In the genomic region with DNA sequence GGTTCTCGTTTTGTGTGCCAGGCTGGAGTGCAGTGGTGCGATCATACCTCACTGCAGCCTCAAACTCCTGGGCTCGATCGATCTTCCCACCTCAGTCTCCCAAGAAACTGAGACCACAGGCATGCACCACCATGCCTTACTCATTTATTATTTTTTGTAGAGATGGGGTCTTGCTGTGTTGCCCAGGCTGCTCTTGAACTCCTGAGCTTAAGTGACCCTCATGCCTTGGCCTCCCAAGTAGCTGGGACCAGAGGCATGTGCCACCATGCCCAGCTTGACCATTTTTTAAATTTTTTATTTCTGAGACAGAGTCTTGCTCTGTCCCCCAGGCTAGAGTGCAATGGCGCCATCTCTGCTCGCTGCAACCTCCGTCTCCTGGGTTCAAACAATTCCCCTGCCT, we compare ENCODE assay signal across 18 cellular contexts. TPM values are rescaled to one million over a fixed set of nuclear protein-coding genes. Genes with fewer than 3 reads are reported as not detected.
DNase-seq lines count a peak whose midpoint lies in the region; ATAC-seq, FAIRE-seq and TF ChIP-seq lines count a peak whose summit lies in the region.
"Had no signal": no experiment of that assay in that cellular context is flagged by ENCODE, and none has a peak within 500 bp of the region (broad histone marks: within the 10 kb centered on the region; RNA-seq: fewer than 3 reads in every experiment).

No MANE protein-coding gene starts in this region.

- H3K9me1 ChIP-seq in K562 (ENCODE audit: control insufficient read depth, insufficient read depth, low read length): no peaks in the 10 kb centered on the region

- H3K27ac Mint-ChIP-seq in neural progenitor cell: no peak overlapping the region
- no peak overlapping the region for H3K27ac Mint-ChIP-seq in natural killer cell
- H3K27ac Mint-ChIP-seq: CD8-positive, alpha-beta T cell; GM23338; H9 had no signal

- H3K4me1 ChIP-seq in K562 (replicated peaks in 1 of 2; ENCODE audit: control insufficient read depth in 2 of 2, insufficient read depth in 2 of 2, low read length in 2 of 2) (no peaks in the 10 kb centered on the region; a peak in 2 of 5 replicates), hepatocyte (ENCODE audit: insufficient read depth) (peaks cover 11% of the 10 kb centered on the region), neural progenitor cell (no peaks in the 10 kb centered on the region)

- WGBS in K562 (ENCODE audit: insufficient coverage, low coverage, missing lambda C conversion rate): 90% methylated on average over 7 of the region's 7 CpGs
- 95% methylated on average over 7 of the region's 7 CpGs for WGBS in hepatocyte (ENCODE audit: low lambda C conversion rate, missing lambda C conversion rate)

- TF ChIP-seq CTCF in K562 (IDR thresholded peaks at IDR 0.05 in 2 of 3, conservative IDR thresholded peaks at IDR 0.05 in 1 of 3; ENCODE audit: insufficient read depth in 2 of 3, low read depth in 1 of 3, low read length in 3 of 3) (no peak), hepatocyte (IDR thresholded peaks at IDR 0.05; ENCODE audit: poor library complexity) (no peak), neural progenitor cell (IDR thresholded peaks at IDR 0.05) (no peak), natural killer cell (IDR thresholded peaks at IDR 0.05) (no peak)

- H3K36me3 Mint-ChIP-seq in neural progenitor cell (no peaks in the 10 kb centered on the region), natural killer cell (no peaks in the 10 kb centered on the region)
- H3K36me3 Mint-ChIP-seq: CD4-positive, CD25-positive, alpha-beta regulatory T cell; CD8-positive, alpha-beta T cell had no signal

- no TSS peak for BruUV-seq in K562 (replicated peaks; lab: Mats Ljungman, UMichigan)

- intact Hi-C loops in K562 (cut with micrococcal nuclease) (no loop called here), natural killer cell (cut with micrococcal nuclease) (no loop called here)

- no peaks in the 10 kb centered on the region for H3K27me3 ChIP-seq in K562 (ENCODE audit: control insufficient read depth in 2 of 2, insufficient read depth in 2 of 2, low read length in 2 of 2)
- H3K27me3 ChIP-seq in hepatocyte: no peaks in the 10 kb centered on the region
- no peaks in the 10 kb centered on the region for H3K27me3 ChIP-seq in neural progenitor cell

- POLR2A ChIA-PET in K562 (lab: Yijun Ruan, JAX): no interaction called here

- H3K9me3 Mint-ChIP-seq in neural progenitor cell (no peaks in the 10 kb centered on the region), natural killer cell (no peaks in the 10 kb centered on the region)
- H3K9me3 Mint-ChIP-seq: CD4-positive, CD25-positive, alpha-beta regulatory T cell; CD8-positive, alpha-beta T cell had no signal

- H3K27me3 Mint-ChIP-seq in neural progenitor cell (ENCODE audit: insufficient read depth, low read depth): peaks cover 1% of the 10 kb centered on the region
- no peaks in the 10 kb centered on the region for H3K27me3 Mint-ChIP-seq in natural killer cell (ENCODE audit: low read depth in 2 of 2)
- H3K27me3 Mint-ChIP-seq: CD4-positive, CD25-positive, alpha-beta regulatory T cell had no signal

- ATAC-seq in K562 (no peak), natural killer cell (no peak), HG03439 (IDR thresholded peaks at IDR 0.05; ENCODE audit: unreplicated experiment) (no peak)
- ATAC-seq: CD8-positive, alpha-beta T cell; GM23338; HCT116 had no signal

- CTCF ChIA-PET in K562 (lab: Yijun Ruan, JAX; ENCODE audit: low intra/inter-chr PET ratio): interaction anchor here (0.7 kb wide), 1 partner anchor 88 kb away, joined by 3 read pairs; no protein-coding TSS in a partner anchor

- H3K4me3 ChIP-seq in K562 (no peak overlapping the region), hepatocyte (no peak overlapping the region), neural progenitor cell (no peak overlapping the region)
- H3K4me3 ChIP-seq: GM23338 had no signal

- in situ Hi-C loops in K562 (cut with MboI): no loop called here

- H3K9me3 ChIP-seq in K562 (replicated peaks; ENCODE audit: control insufficient read depth, insufficient read depth, low read depth, low read length) (no peaks in the 10 kb centered on the region), hepatocyte (ENCODE audit: low read depth) (no peaks in the 10 kb centered on the region), neural progenitor cell (ENCODE audit: low read depth) (no peaks in the 10 kb centered on the region)
- H3K9me3 ChIP-seq: Caco-2 had no signal

- no peaks in the 10 kb centered on the region for H3F3A ChIP-seq in neural progenitor cell (ENCODE audit: low read depth)

- no peak for FAIRE-seq in K562 (lab: Jason Lieb, UNC)
- FAIRE-seq: G401.6, GM12892 had no signal

- H3K79me2 ChIP-seq in K562 (ENCODE audit: control insufficient read depth, insufficient read depth, low read length) (no peaks in the 10 kb centered on the region), hepatocyte (no peaks in the 10 kb centered on the region), neural progenitor cell (ENCODE audit: low read depth) (no peaks in the 10 kb centered on the region)

- H3K36me3 ChIP-seq in K562 (ENCODE audit: control insufficient read depth, insufficient read depth, low read length): no peaks in the 10 kb centered on the region
- no peaks in the 10 kb centered on the region for H3K36me3 ChIP-seq in hepatocyte (replicated peaks; ENCODE audit: insufficient read depth, low read depth)
- no peaks in the 10 kb centered on the region for H3K36me3 ChIP-seq in neural progenitor cell

- H3K4me2 ChIP-seq in K562 (ENCODE audit: insufficient read depth, low read length) (no peak overlapping the region), hepatocyte (no peak overlapping the region), neural progenitor cell (no peak overlapping the region)
- H3K4me2 ChIP-seq: GM23338 had no signal

- H3K9me2 ChIP-seq in hepatocyte (replicated peaks; ENCODE audit: insufficient read depth): no peaks in the 10 kb centered on the region

- H2AFZ ChIP-seq in K562 (ENCODE audit: low read depth, low read length) (no peak overlapping the region), hepatocyte (no peak overlapping the region), neural progenitor cell (replicated peaks) (no peak overlapping the region)
- H2AFZ ChIP-seq: GM23338 had no signal

- TF ChIP-seq POLR2A in K562 (conservative IDR thresholded peaks at IDR 0.05): no peak

- DNase-seq in K562 (ENCODE audit: extremely low read depth in 1 of 4, low spot score in 3 of 4) (no peak), hepatocyte (ENCODE audit: low spot score) (no peak), neural progenitor cell (ENCODE audit: low spot score) (no peak), natural killer cell (no peak), ureter (ENCODE audit: low spot score) (no peak)
- DNase-seq: Caco-2; CD4-positive, CD25-positive, alpha-beta regulatory T cell; CD8-positive, alpha-beta T cell; DMS153; DND-41; H9 had no signal

- H3K27ac ChIP-seq in K562 (ENCODE audit: extremely low read depth, low read depth, low read length): no peak overlapping the region
- H3K27ac ChIP-seq in hepatocyte: peak overlapping the region; percentile 83
- no peak overlapping the region for H3K27ac ChIP-seq in neural progenitor cell
- H3K27ac ChIP-seq: C4-2B had no signal

- H3K9ac ChIP-seq in K562 (ENCODE audit: insufficient read depth in 1 of 2, low read depth in 2 of 2, low read length in 2 of 2) (no peak overlapping the region), neural progenitor cell (no peak overlapping the region)

- H4K20me1 ChIP-seq in K562 (replicated peaks; ENCODE audit: control insufficient read depth, insufficient read depth, low read length): no peaks in the 10 kb centered on the region
- no peaks in the 10 kb centered on the region for H4K20me1 ChIP-seq in hepatocyte (ENCODE audit: insufficient read depth, poor library complexity, severe bottlenecking)
- H4K20me1 ChIP-seq in neural progenitor cell (ENCODE audit: low read depth): no peaks in the 10 kb centered on the region

- no peaks in the 10 kb centered on the region for H3K4me1 Mint-ChIP-seq in neural progenitor cell
- no peaks in the 10 kb centered on the region for H3K4me1 Mint-ChIP-seq in natural killer cell
- H3K4me1 Mint-ChIP-seq: CD4-positive, CD25-positive, alpha-beta regulatory T cell; GM23338; H9 had no signal

- TF ChIP-seq EP300 in K562 (IDR thresholded peaks at IDR 0.05; ENCODE audit: low read length): no peak

- TF ChIP-seq RAD21 in K562 (CRISPR knock-in tag; conservative IDR thresholded peaks at IDR 0.05 in 1 of 2, IDR thresholded peaks at IDR 0.05 in 1 of 2): no peak

- H3K4me3 Mint-ChIP-seq in neural progenitor cell (peak overlapping the region; percentile 67), natural killer cell (no peak overlapping the region)
- H3K4me3 Mint-ChIP-seq: CD4-positive, CD25-positive, alpha-beta regulatory T cell; CD8-positive, alpha-beta T cell; GM23338; H9 had no signal

RNA-seq across cellular contexts. Expression of gene GNA11, which starts 10.2 kb away (rescaled TPM):
- 18.8 and 42.3 TPM in 2 replicates for total RNA-seq in K562 (2011; cell fraction: chromatin; rRNA removed; ENCODE audit: low replicate concordance)
- total RNA-seq in K562 (2011; cell fraction: nucleolus; rRNA removed): 20.7 and 22.8 TPM in 2 replicates
- 12.6 and 17.6 TPM in 2 replicates for total RNA-seq in K562 (2011; cell fraction: nucleoplasm; rRNA removed)
- total RNA-seq in K562 (2014; rRNA removed) (14.5 and 19.3 TPM in 2 replicates), K562 (2014; rRNA removed; fragmentation: Illumina TruSeq; extraction: Trizol) (7.0 and 12.7 TPM in 2 replicates), K562 (2015; rRNA removed; fragmentation: Illumina TruSeq; extraction: Trizol) (13.4 and 16.5 TPM in 2 replicates), K562 (2021) (24.3 and 24.8 TPM in 2 replicates), hepatocyte (53.8 and 60.2 TPM in 2 replicates), neural progenitor cell (ENCODE audit: low replicate concordance) (12.4 and 19.5 TPM in 2 replicates), natural killer cell (under 1 TPM; 0.24 to 0.60 (median 0.29) TPM), ureter (68.5 TPM)
- polyA plus RNA-seq in K562 (2011; rRNA removed) (3.6 and 9.7 TPM in 2 replicates), K562 (2014; fragmentation: Illumina TruSeq; extraction: Trizol) (23.5 and 24.5 TPM in 2 replicates), K562 (2014; fragmentation: Nextera tagmentation; extraction: Ambion mirVana) (under 1 TPM; 0.18 to 0.21 TPM), K562 (2014; rRNA removed) (16.6 and 18.2 TPM in 2 replicates), hepatocyte (100 and 115 TPM in 2 replicates)
- 11.1 and 14.7 TPM in 2 replicates for polyA plus RNA-seq in K562 (2011; cell fraction: cytosol; rRNA removed)
- polyA plus RNA-seq in K562 (2011; cell fraction: nucleus; rRNA removed): 18.1 and 22.6 TPM in 2 replicates
- polyA plus RNA-seq in K562 (2012): 22.6 and 23.5 TPM in 2 replicates
- polyA minus RNA-seq in K562 (2011; rRNA and poly(A)+ RNA removed): 1.6 and 10.8 TPM in 2 replicates
- 10.8 and 11.5 TPM in 2 replicates for polyA minus RNA-seq in K562 (2011; cell fraction: cytosol; rRNA and poly(A)+ RNA removed)
- 4.6 and 5.7 TPM in 2 replicates for polyA minus RNA-seq in K562 (2011; cell fraction: nucleus; rRNA and poly(A)+ RNA removed)

RNA-seq across cellular contexts. Expression of gene TLE5, which starts 21.7 kb away (rescaled TPM):
- total RNA-seq in K562 (2011; cell fraction: chromatin; rRNA removed; ENCODE audit: low replicate concordance): 147 and 335 TPM in 2 replicates
- 259 and 282 TPM in 2 replicates for total RNA-seq in K562 (2011; cell fraction: nucleolus; rRNA removed)
- total RNA-seq in K562 (2011; cell fraction: nucleoplasm; rRNA removed): 209 and 242 TPM in 2 replicates
- 264 and 355 TPM in 2 replicates for total RNA-seq in K562 (2014; rRNA removed)
- 75.8 and 89.1 TPM in 2 replicates for total RNA-seq in K562 (2014; rRNA removed; fragmentation: Illumina TruSeq; extraction: Trizol)
- total RNA-seq in K562 (2015; rRNA removed; fragmentation: Illumina TruSeq; extraction: Trizol): 172 and 178 TPM in 2 replicates
- 347 and 360 TPM in 2 replicates for total RNA-seq in K562 (2021)
- polyA plus RNA-seq in K562 (2011; rRNA removed): 280 and 366 TPM in 2 replicates
- 357 and 770 TPM in 2 replicates for polyA plus RNA-seq in K562 (2011; cell fraction: cytosol; rRNA removed)
- 343 and 561 TPM in 2 replicates for polyA plus RNA-seq in K562 (2011; cell fraction: nucleus; rRNA removed)
- 396 and 430 TPM in 2 replicates for polyA plus RNA-seq in K562 (2012)
- polyA plus RNA-seq in K562 (2014; fragmentation: Illumina TruSeq; extraction: Trizol): 235 and 381 TPM in 2 replicates
- 1 to 10 TPM; 2.0 to 6.2 TPM for polyA plus RNA-seq in K562 (2014; fragmentation: Nextera tagmentation; extraction: Ambion mirVana)
- 316 and 334 TPM in 2 replicates for polyA plus RNA-seq in K562 (2014; rRNA removed)
- polyA minus RNA-seq in K562 (2011; rRNA and poly(A)+ RNA removed): 222 and 305 TPM in 2 replicates
- 290 and 401 TPM in 2 replicates for polyA minus RNA-seq in K562 (2011; cell fraction: cytosol; rRNA and poly(A)+ RNA removed)
- 64.5 and 71.5 TPM in 2 replicates for polyA minus RNA-seq in K562 (2011; cell fraction: nucleus; rRNA and poly(A)+ RNA removed)
- 241 and 260 TPM in 2 replicates for total RNA-seq in hepatocyte
- polyA plus RNA-seq in hepatocyte: 308 and 340 TPM in 2 replicates
- 54.6 and 148 TPM in 2 replicates for total RNA-seq in neural progenitor cell (ENCODE audit: low replicate concordance)
- 1,000 to 10,000 TPM in 1 of 3 donors, 100 to 1,000 TPM in 2; 943 to 1,012 (median 968) TPM for total RNA-seq in natural killer cell
- 623 TPM for total RNA-seq in ureter

RNA-seq across cellular contexts. Expression of gene GNA15, which starts 51.9 kb away (rescaled TPM):
- total RNA-seq in K562 (2011; cell fraction: chromatin; rRNA removed; ENCODE audit: low replicate concordance): 0.35 TPM in 1 of 2 replicates, not detected in the other
- 0.13 and 0.17 TPM in 2 replicates for total RNA-seq in K562 (2011; cell fraction: nucleolus; rRNA removed)
- total RNA-seq in K562 (2011; cell fraction: nucleoplasm; rRNA removed): not detected in 2 replicates
- total RNA-seq in K562 (2014; rRNA removed) (0.09 TPM in 1 of 2 replicates, not detected in the other), K562 (2014; rRNA removed; fragmentation: Illumina TruSeq; extraction: Trizol) (0.07 and 0.13 TPM in 2 replicates), K562 (2015; rRNA removed; fragmentation: Illumina TruSeq; extraction: Trizol) (0.19 and 0.22 TPM in 2 replicates), K562 (2021) (0.13 and 0.24 TPM in 2 replicates), hepatocyte (0.24 and 1.5 TPM in 2 replicates), neural progenitor cell (ENCODE audit: low replicate concordance) (not detected in 2 replicates), natural killer cell (10 to 100 TPM in 1 of 3 donors, 1 to 10 TPM in 2; 3.9 to 10.4 (median 8.4) TPM), ureter (28.5 TPM)
- polyA plus RNA-seq in K562 (2011; rRNA removed) (0.19 and 0.22 TPM in 2 replicates), K562 (2014; fragmentation: Illumina TruSeq; extraction: Trizol) (0.10 and 0.22 TPM in 2 replicates), K562 (2014; fragmentation: Nextera tagmentation; extraction: Ambion mirVana) (under 1 TPM in 1 of 2 experiments, not detected in 1; 0.03 TPM), K562 (2014; rRNA removed) (0.11 and 0.35 TPM in 2 replicates), hepatocyte (0.29 and 0.45 TPM in 2 replicates)
- polyA plus RNA-seq in K562 (2011; cell fraction: cytosol; rRNA removed): 0.18 and 0.25 TPM in 2 replicates
- polyA plus RNA-seq in K562 (2011; cell fraction: nucleus; rRNA removed): 0.29 and 0.40 TPM in 2 replicates
- polyA plus RNA-seq in K562 (2012): 0.65 and 0.76 TPM in 2 replicates
- 0.27 TPM in 1 of 2 replicates, not detected in the other for polyA minus RNA-seq in K562 (2011; rRNA and poly(A)+ RNA removed)
- not detected in 2 replicates for polyA minus RNA-seq in K562 (2011; cell fraction: cytosol; rRNA and poly(A)+ RNA removed)
- 0.13 TPM in 1 of 2 replicates, not detected in the other for polyA minus RNA-seq in K562 (2011; cell fraction: nucleus; rRNA and poly(A)+ RNA removed)
- total RNA-seq: Caco-2, H4, H9 had no signal

RNA-seq across cellular contexts. Expression of gene TLE2, which starts 54.9 kb away (rescaled TPM):
- total RNA-seq in K562 (2011; cell fraction: chromatin; rRNA removed; ENCODE audit: low replicate concordance): 30.9 and 72.5 TPM in 2 replicates
- total RNA-seq in K562 (2011; cell fraction: nucleolus; rRNA removed): 30.0 and 48.0 TPM in 2 replicates
- total RNA-seq in K562 (2011; cell fraction: nucleoplasm; rRNA removed): 19.1 and 21.2 TPM in 2 replicates
- total RNA-seq in K562 (2014; rRNA removed) (5.5 and 6.4 TPM in 2 replicates), K562 (2014; rRNA removed; fragmentation: Illumina TruSeq; extraction: Trizol) (2.4 and 2.7 TPM in 2 replicates), K562 (2015; rRNA removed; fragmentation: Illumina TruSeq; extraction: Trizol) (4.4 and 4.5 TPM in 2 replicates), K562 (2021) (13.1 and 15.2 TPM in 2 replicates), hepatocyte (25.4 and 36.2 TPM in 2 replicates), neural progenitor cell (ENCODE audit: low replicate concordance) (1.1 TPM in 1 of 2 replicates, not detected in the other), natural killer cell (1 to 10 TPM; 6.1 to 8.8 (median 8.2) TPM), ureter (95.2 TPM)
- polyA plus RNA-seq in K562 (2011; rRNA removed) (10.7 and 12.0 TPM in 2 replicates), K562 (2014; fragmentation: Illumina TruSeq; extraction: Trizol) (6.2 and 8.8 TPM in 2 replicates), K562 (2014; fragmentation: Nextera tagmentation; extraction: Ambion mirVana) (under 1 TPM; 0.35 to 0.53 TPM), K562 (2014; rRNA removed) (10.5 and 10.6 TPM in 2 replicates), hepatocyte (71.1 and 82.0 TPM in 2 replicates)
- 6.0 and 17.7 TPM in 2 replicates for polyA plus RNA-seq in K562 (2011; cell fraction: cytosol; rRNA removed)
- polyA plus RNA-seq in K562 (2011; cell fraction: nucleus; rRNA removed): 34.3 and 67.6 TPM in 2 replicates
- polyA plus RNA-seq in K562 (2012): 25.8 and 36.0 TPM in 2 replicates
- polyA minus RNA-seq in K562 (2011; rRNA and poly(A)+ RNA removed): 2.9 and 8.1 TPM in 2 replicates
- 10.4 and 11.6 TPM in 2 replicates for polyA minus RNA-seq in K562 (2011; cell fraction: cytosol; rRNA and poly(A)+ RNA removed)
- polyA minus RNA-seq in K562 (2011; cell fraction: nucleus; rRNA and poly(A)+ RNA removed): 6.6 and 9.0 TPM in 2 replicates
